ENCODE assay signal across 8 cellular contexts in genomic region chr17:62478424-62478975, GRCh38. TPM values are rescaled to one million over a fixed set of nuclear protein-coding genes. Genes with fewer than 3 reads are reported as not detected.
DNase-seq lines count a peak whose midpoint lies in the region; ATAC-seq, FAIRE-seq and TF ChIP-seq lines count a peak whose summit lies in the region.
"Not testable (repeated sequence)": the region's sequence is repeated elsewhere in the genome, so short reads cannot be mapped to it uniquely, and the experiment has no call there.

TLK2 (plus strand) TSS chr17:62478825; CDS start chr17:62481126, 2,301 bp downstream.

- H3K9ac ChIP-seq in colonic mucosa (ENCODE audit: low read depth in 2 of 2, low read length in 2 of 2) = peak within 1 kb of the TSS; percentile 63 to 84

- H3K4me1 ChIP-seq in colonic mucosa = not testable (repeated sequence)

- peak; percentile 47 for ATAC-seq in HG03378 (IDR thresholded peaks at IDR 0.05; ENCODE audit: unreplicated experiment)

- peak within 1 kb of the TSS; percentile 63 for H3K4me3 ChIP-seq in colonic mucosa

- not testable (repeated sequence) for TF ChIP-seq CTCF in colonic mucosa (IDR thresholded peaks at IDR 0.05)

- intact Hi-C loops in colonic mucosa (cut with DNase I) = not testable (repeated sequence)

- DNase-seq in AML-193 (lab: John Stamatoyannopoulos, UW) (peak; percentile 72 to 82), GM19239 (ENCODE audit: insufficient read length, low spot score) (peak; percentile 94), NCI-H524 (lab: John Stamatoyannopoulos, UW) (peak; percentile 54 to 83), colonic mucosa (peak; percentile 77)
- peak; percentile 67 for DNase-seq in activated CD4-positive, alpha-beta T cell treated with anti-CD3 and anti-CD28 coated beads, Interleukin-2, amount 50 U/mL, for 1 hour
- peak; percentile 58 to 79 for DNase-seq in stimulated activated CD4-positive, alpha-beta T cell treated with anti-CD3 and anti-CD28 coated beads, Interleukin-15, amount 100 ng/mL, for 48 hours (ENCODE audit: low read depth in 2 of 2)

- H3K36me3 ChIP-seq in colonic mucosa = not testable (repeated sequence)

- H3K9me3 ChIP-seq in colonic mucosa = not testable (repeated sequence)

- H3K27me3 ChIP-seq in colonic mucosa; layer of hippocampus (ENCODE audit: control insufficient read depth, insufficient read depth, low read length): not testable (repeated sequence)

- H3K27ac ChIP-seq in colonic mucosa (peak within 1 kb of the TSS; percentile 91), layer of hippocampus (ENCODE audit: low read depth, low read length) (peak within 1 kb of the TSS; percentile 71)

- FAIRE-seq in GM19239 (lab: Jason Lieb, UNC) = not testable (repeated sequence)

RNA-seq across cellular contexts. Expression of gene TLK2, which starts in this region (rescaled TPM):
- total RNA-seq in colonic mucosa = 10 to 100 TPM; 39.0 to 44.1 TPM

Comparison
In these comparisons a context has a peak if more than half of its experiments do, and no peak if none do; other contexts are left out.
1. Peak in every context shown above with its lines: DNase-seq, ATAC-seq, H3K4me3 ChIP-seq and H3K27ac ChIP-seq.